9 cellular contexts compared by ENCODE assay signal in the genomic region with DNA sequence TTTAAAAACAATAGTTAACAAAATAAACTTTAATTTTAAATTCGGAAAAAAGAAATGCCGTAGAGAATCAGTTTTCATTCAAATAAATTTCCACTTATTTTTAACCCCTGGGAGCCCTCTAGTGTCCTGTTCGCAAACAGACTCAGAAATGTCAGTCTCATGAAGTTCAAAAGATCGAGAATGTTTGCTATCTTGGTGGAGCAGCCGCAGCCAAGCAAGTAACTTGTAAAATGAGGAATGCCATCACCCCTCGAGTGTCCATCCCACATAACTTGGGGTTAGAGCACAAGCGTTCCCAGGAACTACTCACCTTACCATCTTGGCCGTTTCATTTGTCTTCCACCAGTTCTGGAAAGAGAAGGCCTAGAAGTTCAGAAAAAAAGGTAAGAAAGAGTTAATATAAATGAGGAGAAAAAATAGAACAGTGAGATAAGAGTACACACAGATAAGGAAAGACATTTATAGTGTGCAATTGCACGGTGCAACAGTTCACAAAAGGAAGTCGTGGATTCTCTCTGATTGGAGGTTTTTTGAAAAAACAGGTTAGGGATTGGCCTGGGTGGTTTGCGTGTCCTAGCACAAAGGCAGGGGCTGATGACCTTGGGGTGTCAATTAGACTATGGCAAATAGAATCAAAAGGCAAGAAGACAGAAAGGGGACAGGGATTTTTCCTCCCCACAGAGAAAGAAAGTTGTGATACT. TPM values are rescaled to one million over a fixed set of nuclear protein-coding genes. Genes with fewer than 3 reads are reported as not detected.
A peak's percentile ranks its signal among the peaks of the same experiment; 100 is the strongest.
DNase-seq lines count a peak whose midpoint lies in the region; ATAC-seq and TF ChIP-seq lines count a peak whose summit lies in the region.
"Had no signal": no experiment of that assay in that cellular context is flagged by ENCODE, and none has a peak within 500 bp of the region (broad histone marks: within the 10 kb centered on the region; RNA-seq: fewer than 3 reads in every experiment).

A gene (minus strand): TSS at position 468 of the 701 bp plus-strand sequence. CDS start 1,650 bp downstream, outside the sequence.

- peak within 1 kb of the TSS; percentile 45 for H3K27ac Mint-ChIP-seq in endodermal cell

- H3K36me3 Mint-ChIP-seq in endodermal cell (ENCODE audit: low read depth) = peaks cover 2% of the 10 kb centered on the region
- H3K36me3 Mint-ChIP-seq: CD4-positive, CD25-positive, alpha-beta regulatory T cell had no signal

- POLR2A ChIA-PET in PC-9 (lab: Charles Lee; ENCODE audit: unreplicated experiment) = no interaction called here

- ATAC-seq in HG03432 (IDR thresholded peaks at IDR 0.05; ENCODE audit: unreplicated experiment) = peak; percentile 49
- ATAC-seq in GM19035 (IDR thresholded peaks at IDR 0.05; ENCODE audit: unreplicated experiment) = no peak

- BruUV-seq in PC-9 (replicated peaks; lab: Mats Ljungman, UMichigan) = no TSS peak

- TF ChIP-seq CTCF in PC-9 (conservative IDR thresholded peaks at IDR 0.05) = peak; percentile 76
- peak; percentile 86 for TF ChIP-seq CTCF in endodermal cell (conservative IDR thresholded peaks at IDR 0.05)

- H2AFZ ChIP-seq in PC-9 = peak within 1 kb of the TSS; percentile 66; the same call in 1 of the 2 replicates

- CTCF ChIA-PET in PC-9 (lab: Charles Lee) = interaction anchor here (0.6 to 1.1 kb wide), 4 partner anchors 24 to 517 kb away, joined by 3 to 4 read pairs (median 3); no protein-coding TSS in a partner anchor

- H3K4me1 Mint-ChIP-seq in endodermal cell = peaks cover 22% of the 10 kb centered on the region

- H3K9me2 ChIP-seq in PC-9 (ENCODE audit: insufficient read depth) = no peaks in the 10 kb centered on the region

- H3K79me2 ChIP-seq in PC-9 (ENCODE audit: low read depth) = no peaks in the 10 kb centered on the region

- H3K9me3 Mint-ChIP-seq in endodermal cell = no peaks in the 10 kb centered on the region
- H3K9me3 Mint-ChIP-seq: CD4-positive, CD25-positive, alpha-beta regulatory T cell had no signal

- DNase-seq in NCI-H1092 treated with DMSO at 0.1 percent for 48 hours (lab: John Stamatoyannopoulos, UW) (peak; percentile 9), NCI-H1092 (lab: John Stamatoyannopoulos, UW) (no peak), PC-9 (peak; percentile 29 to 37), endodermal cell (peak; percentile 70), T1000 (lab: John Stamatoyannopoulos, UW) (no peak)

- H3K9me3 ChIP-seq in PC-9 (ENCODE audit: insufficient read depth, low read depth) (no peaks in the 10 kb centered on the region), endodermal cell (ENCODE audit: control insufficient read depth, low read length) (no peaks in the 10 kb centered on the region), mesodermal cell (ENCODE audit: control insufficient read depth, low read length) (no peaks in the 10 kb centered on the region)

- H3F3A ChIP-seq in PC-9 (ENCODE audit: insufficient read depth, low read depth) = 0 out of 2 replicates have a peak, but pooled peaks cover 3% of the 10 kb centered on the region

- no peaks in the 10 kb centered on the region for H4K20me1 ChIP-seq in PC-9 (ENCODE audit: insufficient read depth)

- H3K36me3 ChIP-seq in PC-9 (ENCODE audit: low read depth) (no peaks in the 10 kb centered on the region), endodermal cell (ENCODE audit: control insufficient read depth, insufficient read depth, low read length) (no peaks in the 10 kb centered on the region), mesodermal cell (ENCODE audit: control insufficient read depth, insufficient read depth, low read length) (peaks cover 34% of the 10 kb centered on the region)

- H3K4me3 Mint-ChIP-seq in endodermal cell = peak within 1 kb of the TSS; percentile 10
- H3K4me3 Mint-ChIP-seq: CD4-positive, CD25-positive, alpha-beta regulatory T cell had no signal

- H3K4me3 ChIP-seq in PC-9 = no peak within 1 kb of the TSS; the same call in 1 of the 2 replicates
- no peak within 1 kb of the TSS for H3K4me3 ChIP-seq in endodermal cell (ENCODE audit: low read length)
- peak within 1 kb of the TSS; percentile 51 for H3K4me3 ChIP-seq in mesodermal cell (ENCODE audit: extremely low read depth, insufficient read depth, low read length, poor library complexity, severe bottlenecking)

- peak within 1 kb of the TSS; percentile 60 for H3K4me2 ChIP-seq in PC-9

- no peak within 1 kb of the TSS for H3K9ac ChIP-seq in endodermal cell (ENCODE audit: extremely low read depth, low read length, poor library complexity, severe bottlenecking)

- no peaks in the 10 kb centered on the region for H3K27me3 ChIP-seq in PC-9 (ENCODE audit: insufficient read depth, low read depth)
- H3K27me3 ChIP-seq in endodermal cell (ENCODE audit: control insufficient read depth, insufficient read depth, low read length, poor library complexity, severe bottlenecking) = no peaks in the 10 kb centered on the region

- H3K27ac ChIP-seq in PC-9 (no peak within 1 kb of the TSS), endodermal cell (ENCODE audit: low read depth, low read length) (no peak within 1 kb of the TSS), mesodermal cell (ENCODE audit: low read depth, low read length, severe bottlenecking) (peak within 1 kb of the TSS; percentile 85)

- WGBS in endodermal cell (ENCODE audit: insufficient coverage in 1 of 2, insufficient read length in 1 of 2), 2 experiments = 47 to 49% methylated on average over 8 to 11 of the region's 11 CpGs
- WGBS in mesodermal cell (ENCODE audit: insufficient coverage in 2 of 2), 2 experiments = 37 to 41% methylated on average over 5 to 6 of the region's 11 CpGs

- intact Hi-C loops in PC-9 (cut with micrococcal nuclease; ENCODE audit: unreplicated experiment) = loop anchor here (1.0 to 10.0 kb wide), 5 partner anchors 78 to 948 kb away; a partner anchor contains a TSS

- H3K27me3 Mint-ChIP-seq in endodermal cell (ENCODE audit: insufficient read depth) = no peaks in the 10 kb centered on the region

- H3K4me1 ChIP-seq in PC-9 (replicated peaks; ENCODE audit: insufficient read depth) (peaks cover 30% of the 10 kb centered on the region), endodermal cell (ENCODE audit: control insufficient read depth, insufficient read depth, low read length) (peaks cover 12% of the 10 kb centered on the region), mesodermal cell (ENCODE audit: control insufficient read depth, insufficient read depth, low read length, poor library complexity, severe bottlenecking) (peaks cover 21% of the 10 kb centered on the region)

RNA-seq across cellular contexts. Expression of the gene that starts here (rescaled TPM):
- total RNA-seq in PC-9 (2021) = 2.8 and 4.1 TPM in 2 replicates
- total RNA-seq in endodermal cell = 1 to 10 TPM; 2.3 to 4.4 TPM
- polyA plus RNA-seq in endodermal cell (2013, experiment 1 of 2) = 8.7 TPM
- 11.1 TPM for polyA plus RNA-seq in endodermal cell (2013, experiment 2 of 2)
- 86.3 TPM for polyA plus RNA-seq in mesodermal cell (2013, experiment 1 of 2)
- 87.7 TPM for polyA plus RNA-seq in mesodermal cell (2013, experiment 2 of 2)
- total RNA-seq: CD4-positive, CD25-positive, alpha-beta regulatory T cell had no signal
- polyA plus RNA-seq: CD4-positive, CD25-positive, alpha-beta regulatory T cell had no signal

Comparison
In these comparisons a context has a peak if more than half of its experiments do, and no peak if none do; other contexts are left out.
1. DNase-seq: peak in NCI-H1092 treated with DMSO at 0.1 percent for 48 hours (single experiment), PC-9 (2 of 2) and endodermal cell (single experiment); none in NCI-H1092 (single experiment) and T1000 (single experiment).